In the genomic region with DNA sequence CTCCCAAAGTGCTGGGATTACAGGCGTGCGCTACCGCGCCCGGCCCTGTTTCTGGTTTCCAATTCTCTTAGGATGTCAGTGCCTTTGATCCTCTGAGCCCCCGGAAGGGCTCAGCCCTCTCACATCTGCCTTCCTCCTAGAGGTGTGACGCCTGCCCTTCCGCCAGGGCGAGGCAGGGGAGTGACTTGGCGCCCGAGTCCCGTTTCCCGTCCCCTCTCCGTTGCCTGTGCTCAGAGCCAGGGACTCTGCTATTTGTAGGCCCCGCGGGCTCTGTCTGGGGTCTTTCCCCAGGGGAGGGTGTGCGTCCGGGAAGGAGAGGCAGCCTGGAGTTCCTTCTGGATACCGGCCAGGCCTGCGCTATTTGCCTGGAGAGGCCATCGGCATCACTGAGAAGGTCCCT, we compare ENCODE assay signal across 8 cellular contexts.
DNase-seq lines count a peak whose midpoint lies in the region; ATAC-seq and TF ChIP-seq lines count a peak whose summit lies in the region.

No MANE protein-coding gene starts in this region.

- H3K4me1 ChIP-seq in ascending aorta (peaks cover 0 to 5% of the 10 kb centered on the region in 2 donors), muscle layer of duodenum (ENCODE audit: control insufficient read depth in 1 of 2, insufficient read depth in 2 of 2, low read length in 2 of 2) (no peaks in the 10 kb centered on the region)

- no peak for TF ChIP-seq CTCF in Calu3 (IDR thresholded peaks at IDR 0.05; ENCODE audit: unreplicated experiment)
- TF ChIP-seq CTCF in ascending aorta (IDR thresholded peaks at IDR 0.05) = no peak

- H3K27ac ChIP-seq in ascending aorta (peak overlapping the region; percentile 49 to 56), muscle layer of duodenum (ENCODE audit: low read length) (peak overlapping the region; percentile 48)

- H3K4me3 ChIP-seq in ascending aorta (peak overlapping the region; percentile 38 to 61), muscle layer of duodenum (ENCODE audit: low read depth in 1 of 2, low read length in 2 of 2) (peak overlapping the region in 1 of 2 donors; percentile 26)

- no peaks in the 10 kb centered on the region for H3K36me3 ChIP-seq in ascending aorta
- no peaks in the 10 kb centered on the region for H3K36me3 ChIP-seq in muscle layer of duodenum (ENCODE audit: control insufficient read depth in 1 of 2, insufficient read depth in 2 of 2, low read length in 2 of 2)

- intact Hi-C loops in Calu3 (cut with micrococcal nuclease; ENCODE audit: unreplicated experiment) (no loop called here), ascending aorta (cut with DNase I) (no loop called here)

- CTCF ChIA-PET in Calu3 (lab: Charles Lee) = no interaction called here

- BruUV-seq in Calu3 (replicated peaks; lab: Mats Ljungman, UMichigan) = no TSS peak

- H3K4me3 Mint-ChIP-seq in Calu3 (ENCODE audit: low read depth, unreplicated experiment) = peak overlapping the region; percentile 64

- no peaks in the 10 kb centered on the region for H3K27me3 Mint-ChIP-seq in Calu3 (ENCODE audit: unreplicated experiment)

- peaks cover 17% of the 10 kb centered on the region for H3K4me1 Mint-ChIP-seq in Calu3 (ENCODE audit: low read depth, unreplicated experiment)

- H3K9me3 Mint-ChIP-seq in Calu3 (ENCODE audit: low read depth, unreplicated experiment) = peaks cover 6% of the 10 kb centered on the region

- peak; percentile 50 for DNase-seq in Calu3
- DNase-seq in SW480 (ENCODE audit: low spot score) = peak; percentile 98
- DNase-seq in ascending aorta (ENCODE audit: low spot score in 2 of 2) = peak in 1 of 2 donors; percentile 76
- DNase-seq in AML-193 (lab: John Stamatoyannopoulos, UW) = no peak
- DNase-seq in D341Med (ENCODE audit: low spot score) = no peak

- no peaks in the 10 kb centered on the region for H3K27me3 ChIP-seq in ascending aorta
- H3K27me3 ChIP-seq in muscle layer of duodenum (ENCODE audit: low read depth, low read length) = no peaks in the 10 kb centered on the region

- no peak for ATAC-seq in HG03342 (IDR thresholded peaks at IDR 0.05; ENCODE audit: unreplicated experiment)
- ATAC-seq in GM18519 (IDR thresholded peaks at IDR 0.05; ENCODE audit: low FRiP score, unreplicated experiment) = no peak

- H3K9me3 ChIP-seq in ascending aorta = peaks cover 0 to 7% of the 10 kb centered on the region in 2 donors
- peaks cover 0 to 9% of the 10 kb centered on the region in 2 donors for H3K9me3 ChIP-seq in muscle layer of duodenum (ENCODE audit: control insufficient read depth in 1 of 2, low read length in 2 of 2)

- peak overlapping the region; percentile 45 for H3K27ac Mint-ChIP-seq in Calu3 (ENCODE audit: unreplicated experiment)

- no peaks in the 10 kb centered on the region for H3K36me3 Mint-ChIP-seq in Calu3 (ENCODE audit: insufficient read depth, unreplicated experiment)

Comparison
In these comparisons a context has a peak if more than half of its experiments do, and no peak if none do; other contexts are left out.
1. DNase-seq: peak in Calu3 (single experiment) and SW480 (single experiment); none in AML-193 (0 of 2) and D341Med (single experiment).